ENCODE assay signal across 8 cellular contexts in genomic region chr3:47578691-47579632, GRCh38. TPM values are rescaled to one million over a fixed set of nuclear protein-coding genes. Genes with fewer than 3 reads are reported as not detected.
DNase-seq lines count a peak whose midpoint lies in the region; ATAC-seq and TF ChIP-seq lines count a peak whose summit lies in the region.

Gene CSPG5 (minus strand): TSS chr3:47578865. CDS start chr3:47578693, 172 bp downstream.

- no peaks in the 10 kb centered on the region for H3K4me1 Mint-ChIP-seq in activated naive CD4-positive, alpha-beta T cell treated with anti-CD3 and anti-CD28 coated beads, Interleukin-2, amount 10 ng/mL, durations not matched to agents 7 days and 5 days

- intact Hi-C loops in heart left ventricle (cut with DNase I) (no loop called here), posterior cingulate gyrus (cut with DNase I) (loop anchor here (5.0 kb wide), 1 partner anchor 203 kb away; the partner anchor contains the start of gene SMARCC1)

- WGBS in heart left ventricle, 4 donors = 5 to 28% (median 8%) methylated on average over 16 to 121 of the region's 121 CpGs

- no peaks in the 10 kb centered on the region for H3K36me3 ChIP-seq in heart left ventricle

- peaks cover 0 to 32% (median 0%) of the 10 kb centered on the region in 9 donors for H3K27me3 ChIP-seq in heart left ventricle

- H3K36me3 Mint-ChIP-seq in activated naive CD4-positive, alpha-beta T cell treated with anti-CD3 and anti-CD28 coated beads, Interleukin-2, amount 10 ng/mL, durations not matched to agents 7 days and 5 days = no peaks in the 10 kb centered on the region

- peak within 1 kb of the TSS; percentile 65; the same call in 1 of the 2 replicates for H3K4me3 ChIP-seq in GM08714 (ENCODE audit: low read length)
- peak within 1 kb of the TSS; percentile 11 to 82 (median 60) for H3K4me3 ChIP-seq in heart left ventricle

- CTCF ChIA-PET in activated naive CD4-positive, alpha-beta T cell treated with anti-CD3 and anti-CD28 coated beads, Interleukin-2, amount 10 ng/mL, durations not matched to agents 7 days and 5 days (lab: Charles Lee) = no interaction called here

- H3K4me1 ChIP-seq in heart left ventricle = peaks cover 0 to 19% (median 10%) of the 10 kb centered on the region in 12 donors

- H3K27me3 Mint-ChIP-seq in activated naive CD4-positive, alpha-beta T cell treated with anti-CD3 and anti-CD28 coated beads, Interleukin-2, amount 10 ng/mL, durations not matched to agents 7 days and 5 days = peaks cover 68% of the 10 kb centered on the region

- no peaks in the 10 kb centered on the region for H3K9me3 ChIP-seq in heart left ventricle

- ATAC-seq in heart left ventricle (peak in 2 of 4 donors; percentile 32 to 44), GM21360 (IDR thresholded peaks at IDR 0.05; ENCODE audit: unreplicated experiment) (no peak)

- no peak for TF ChIP-seq POLR2A in heart left ventricle (IDR thresholded peaks at IDR 0.05)

- H3K4me3 Mint-ChIP-seq in activated naive CD4-positive, alpha-beta T cell treated with anti-CD3 and anti-CD28 coated beads, Interleukin-2, amount 10 ng/mL, durations not matched to agents 7 days and 5 days = peak within 1 kb of the TSS; percentile 68

- H3K27ac ChIP-seq in heart left ventricle = no peak within 1 kb of the TSS

- TF ChIP-seq CTCF in heart left ventricle (IDR thresholded peaks at IDR 0.05) = no peak

- no peak within 1 kb of the TSS for H3K27ac Mint-ChIP-seq in activated naive CD4-positive, alpha-beta T cell treated with anti-CD3 and anti-CD28 coated beads, Interleukin-2, amount 10 ng/mL, durations not matched to agents 7 days and 5 days

- DNase-seq in NCI-H2227 (lab: John Stamatoyannopoulos, UW; ENCODE audit: unreplicated experiment) (peak; percentile 56), heart left ventricle (peak in 2 of 5 donors; percentile 27 to 28), posterior cingulate gyrus (peak; percentile 23 to 96 (median 70)), cortex of kidney (lab: John Stamatoyannopoulos, UW) (no peak), NCI-H526 treated with DMSO at 0.1 percent for 48 hours (lab: John Stamatoyannopoulos, UW) (no peak)
- DNase-seq in activated naive CD4-positive, alpha-beta T cell treated with anti-CD3 and anti-CD28 coated beads, Interleukin-2, amount 10 ng/mL, durations not matched to agents 7 days and 5 days = peak; percentile 59

- H3K9me3 Mint-ChIP-seq in activated naive CD4-positive, alpha-beta T cell treated with anti-CD3 and anti-CD28 coated beads, Interleukin-2, amount 10 ng/mL, durations not matched to agents 7 days and 5 days = no peaks in the 10 kb centered on the region

RNA-seq across cellular contexts. Expression of gene CSPG5, which starts in this region (rescaled TPM):
- total RNA-seq in heart left ventricle = under 1 TPM; 0.12 to 0.86 (median 0.25) TPM
- under 1 TPM in 1 of 2 donors, not detected in 1; 0.61 TPM for polyA plus RNA-seq in heart left ventricle

Comparison
In these comparisons a context has a peak if more than half of its experiments do, and no peak if none do; other contexts are left out.
1. DNase-seq: peak in NCI-H2227 (single experiment), activated naive CD4-positive, alpha-beta T cell treated with anti-CD3 and anti-CD28 coated beads, Interleukin-2, amount 10 ng/mL, durations not matched to agents 7 days and 5 days (single experiment) and posterior cingulate gyrus (10 of 10); none in cortex of kidney (single experiment) and NCI-H526 treated with DMSO at 0.1 percent for 48 hours (single experiment).